Comparison of ENCODE assay signal across 14 cellular contexts in the genomic region with DNA sequence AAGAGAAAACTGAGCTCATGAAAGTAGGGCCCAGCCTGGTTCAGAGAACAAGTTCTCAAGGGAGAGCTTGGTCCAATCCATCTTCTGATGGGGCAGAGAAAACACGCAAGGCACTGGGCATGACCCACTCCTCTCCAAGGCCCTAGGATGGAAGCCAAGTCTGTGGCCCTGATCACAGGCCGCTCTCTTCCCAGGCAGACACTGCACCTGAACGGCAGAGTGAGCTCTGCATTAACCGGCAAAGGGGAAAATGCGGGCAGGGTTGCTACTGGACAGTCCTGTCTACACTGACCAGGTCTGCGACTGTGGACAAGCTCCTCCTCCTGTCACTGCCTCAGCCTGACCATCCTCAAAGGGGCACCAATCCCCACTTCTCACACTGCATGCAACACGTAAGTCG. TPM values are rescaled to one million over a fixed set of nuclear protein-coding genes. Genes with fewer than 3 reads are reported as not detected.
DNase-seq lines count a peak whose midpoint lies in the region; ATAC-seq and TF ChIP-seq lines count a peak whose summit lies in the region.
"Had no signal": no experiment of that assay in that cellular context is flagged by ENCODE, and none has a peak within 500 bp of the region (broad histone marks: within the 10 kb centered on the region; RNA-seq: fewer than 3 reads in every experiment).

No MANE protein-coding gene starts in this region.

- no peak overlapping the region for H2AFZ ChIP-seq in H9 (ENCODE audit: low read length)
- H2AFZ ChIP-seq: PC-9 had no signal

- no peak overlapping the region for H3K23ac ChIP-seq in H9 (ENCODE audit: insufficient read length, low read depth, low read length)

- no peaks in the 10 kb centered on the region for H4K20me1 ChIP-seq in H9 (ENCODE audit: control insufficient read depth, insufficient read depth, insufficient read length)

- no peaks in the 10 kb centered on the region for H3K27me3 ChIP-seq in H9 (ENCODE audit: insufficient read depth, low read length)

- no peak overlapping the region for H2BK120ac ChIP-seq in H9 (ENCODE audit: low read depth, low read length, poor library complexity, severe bottlenecking)

- no peaks in the 10 kb centered on the region for H3K79me2 ChIP-seq in H9 (ENCODE audit: insufficient read depth, low read length)

- no peak overlapping the region for H4K5ac ChIP-seq in H9 (ENCODE audit: insufficient read length, low read depth, low read length)

- no peak overlapping the region for H3T11ph ChIP-seq in H9 (ENCODE audit: low read length)

- CTCF ChIA-PET in activated CD4-positive, alpha-beta T cell treated with anti-CD3 and anti-CD28 coated beads, Interleukin-2, amount 10 ng/mL, durations not matched to agents 7 days and 5 days (lab: Charles Lee), result interaction anchor here (1.0 to 1.8 kb wide), 5 partner anchors 8 to 28 kb away, joined by 3 to 5 read pairs (median 4); no protein-coding TSS in a partner anchor

- H3K4me2 ChIP-seq in H9 (ENCODE audit: insufficient read depth, insufficient read length, low read length), result no peak overlapping the region
- H3K4me2 ChIP-seq: PC-9 had no signal

- H2AK5ac ChIP-seq in H9 (ENCODE audit: insufficient read length, low read length), result no peak overlapping the region

- H3K4ac ChIP-seq in H9 (ENCODE audit: low read depth, low read length), result no peak overlapping the region

- H3K23me2 ChIP-seq in H9 (ENCODE audit: insufficient read length, low read depth, low read length, poor library complexity, severe bottlenecking), result no peaks in the 10 kb centered on the region

- no peaks in the 10 kb centered on the region for H3K9me3 Mint-ChIP-seq in activated T-cell treated with anti-CD3 and anti-CD28 coated beads, Interleukin-2, amount 50 U/mL, for 24 hours
- no peaks in the 10 kb centered on the region for H3K9me3 Mint-ChIP-seq in activated T-cell treated with anti-CD3 and anti-CD28 coated beads, Interleukin-2, amount 50 U/mL, for 72 hours
- H3K9me3 Mint-ChIP-seq in H9, result no peaks in the 10 kb centered on the region
- H3K9me3 Mint-ChIP-seq in glutamatergic neuron (ENCODE audit: unreplicated experiment), result peaks cover 35% of the 10 kb centered on the region
- no peaks in the 10 kb centered on the region for H3K9me3 Mint-ChIP-seq in stimulated activated naive B cell treated with anti-CD40 and anti-IgM and Interleukin-4, amounts not matched to agents 10 μg/mL and 1 μg/mL and 100 μg/mL, for 72 hours
- no peaks in the 10 kb centered on the region for H3K9me3 Mint-ChIP-seq in activated CD4-positive, alpha-beta T cell treated with anti-CD3 and anti-CD28 coated beads, Interleukin-2, amount 10 ng/mL, durations not matched to agents 7 days and 5 days

- H3K9me3 ChIP-seq in H9 (ENCODE audit: control insufficient read depth, low read depth, low read length), result no peaks in the 10 kb centered on the region

- POLR2A ChIA-PET in activated CD4-positive, alpha-beta T cell treated with anti-CD3 and anti-CD28 coated beads, Interleukin-2, amount 10 ng/mL, durations not matched to agents 7 days and 5 days (lab: Charles Lee), result no interaction called here

- no peak overlapping the region for H3K56ac ChIP-seq in H9 (ENCODE audit: insufficient read length, low read depth, low read length)

- peak overlapping the region; percentile 28 for H3K27ac Mint-ChIP-seq in activated T-cell treated with anti-CD3 and anti-CD28 coated beads, Interleukin-2, amount 50 U/mL, for 24 hours
- no peak overlapping the region for H3K27ac Mint-ChIP-seq in activated T-cell treated with anti-CD3 and anti-CD28 coated beads, Interleukin-2, amount 50 U/mL, for 72 hours
- peak overlapping the region in 2 of 3 experiments; percentile 64 to 68; a peak in 2 of 7 replicates for H3K27ac Mint-ChIP-seq in H9
- peak overlapping the region; percentile 85 for H3K27ac Mint-ChIP-seq in glutamatergic neuron (ENCODE audit: unreplicated experiment)
- H3K27ac Mint-ChIP-seq in stimulated activated naive B cell treated with anti-CD40 and anti-IgM and Interleukin-4, amounts not matched to agents 10 μg/mL and 1 μg/mL and 100 μg/mL, for 72 hours, result peak overlapping the region; percentile 74
- H3K27ac Mint-ChIP-seq in activated CD4-positive, alpha-beta T cell treated with anti-CD3 and anti-CD28 coated beads, Interleukin-2, amount 10 ng/mL, durations not matched to agents 7 days and 5 days, result no peak overlapping the region

- H4K8ac ChIP-seq in H9 (replicated peaks; ENCODE audit: insufficient read length, low read depth, low read length), result no peak overlapping the region

- no peak for ATAC-seq in activated T-cell treated with anti-CD3 and anti-CD28 coated beads, Interleukin-2, amount 50 U/mL, for 72 hours (replicated peaks in 1 of 2)
- ATAC-seq in stimulated activated naive B cell treated with anti-CD40 and anti-IgM and Interleukin-4, amounts not matched to agents 10 μg/mL and 1 μg/mL and 100 μg/mL, for 72 hours (replicated peaks), result no peak
- no peak for ATAC-seq in GM19397 (IDR thresholded peaks at IDR 0.05; ENCODE audit: unreplicated experiment)
- ATAC-seq: HCT116 had no signal

- no peak overlapping the region for H3K14ac ChIP-seq in H9 (ENCODE audit: insufficient read depth, low read length)

- no peak overlapping the region for H2BK12ac ChIP-seq in H9 (ENCODE audit: insufficient read length, low read depth, low read length)

- no peak for TF ChIP-seq CTCF in H9 (conservative IDR thresholded peaks at IDR 0.05)
- TF ChIP-seq CTCF in glutamatergic neuron (IDR thresholded peaks at IDR 0.05; ENCODE audit: partially characterized antibody, unreplicated experiment), result no peak

- H3K4me3 Mint-ChIP-seq in activated T-cell treated with anti-CD3 and anti-CD28 coated beads, Interleukin-2, amount 50 U/mL, for 24 hours, result no peak overlapping the region
- no peak overlapping the region for H3K4me3 Mint-ChIP-seq in activated T-cell treated with anti-CD3 and anti-CD28 coated beads, Interleukin-2, amount 50 U/mL, for 72 hours
- H3K4me3 Mint-ChIP-seq in H9, result no peak overlapping the region
- H3K4me3 Mint-ChIP-seq in glutamatergic neuron (ENCODE audit: unreplicated experiment), result no peak overlapping the region
- no peak overlapping the region for H3K4me3 Mint-ChIP-seq in stimulated activated naive B cell treated with anti-CD40 and anti-IgM and Interleukin-4, amounts not matched to agents 10 μg/mL and 1 μg/mL and 100 μg/mL, for 72 hours
- H3K4me3 Mint-ChIP-seq in activated CD4-positive, alpha-beta T cell treated with anti-CD3 and anti-CD28 coated beads, Interleukin-2, amount 10 ng/mL, durations not matched to agents 7 days and 5 days, result no peak overlapping the region

- peaks cover 23% of the 10 kb centered on the region for H3K4me1 Mint-ChIP-seq in activated T-cell treated with anti-CD3 and anti-CD28 coated beads, Interleukin-2, amount 50 U/mL, for 24 hours (ENCODE audit: low read depth)
- peaks cover 29% of the 10 kb centered on the region for H3K4me1 Mint-ChIP-seq in activated T-cell treated with anti-CD3 and anti-CD28 coated beads, Interleukin-2, amount 50 U/mL, for 72 hours (ENCODE audit: low read depth)
- 0 out of 4 replicates have a peak, but pooled peaks cover 2 to 6% of the 10 kb centered on the region in 2 experiments for H3K4me1 Mint-ChIP-seq in H9
- H3K4me1 Mint-ChIP-seq in glutamatergic neuron (ENCODE audit: low read depth, unreplicated experiment), result peaks cover 32% of the 10 kb centered on the region
- peaks cover 51 to 59% of the 10 kb centered on the region in 2 donors for H3K4me1 Mint-ChIP-seq in stimulated activated naive B cell treated with anti-CD40 and anti-IgM and Interleukin-4, amounts not matched to agents 10 μg/mL and 1 μg/mL and 100 μg/mL, for 72 hours
- peaks cover 20% of the 10 kb centered on the region for H3K4me1 Mint-ChIP-seq in activated CD4-positive, alpha-beta T cell treated with anti-CD3 and anti-CD28 coated beads, Interleukin-2, amount 10 ng/mL, durations not matched to agents 7 days and 5 days

- H3K4me1 ChIP-seq in H9 (ENCODE audit: insufficient read depth, low read length), result no peaks in the 10 kb centered on the region

- no CpG with 5 or more reads among the region's 8 CpGs for WGBS in H9 (ENCODE audit: extremely low coverage, insufficient read length, low lambda C conversion rate)

- no peaks in the 10 kb centered on the region for H3K27me3 Mint-ChIP-seq in activated T-cell treated with anti-CD3 and anti-CD28 coated beads, Interleukin-2, amount 50 U/mL, for 24 hours
- no peaks in the 10 kb centered on the region for H3K27me3 Mint-ChIP-seq in activated T-cell treated with anti-CD3 and anti-CD28 coated beads, Interleukin-2, amount 50 U/mL, for 72 hours (ENCODE audit: low read depth)
- no peaks in the 10 kb centered on the region; the same call in 1 of the 2 replicates for H3K27me3 Mint-ChIP-seq in H9 (ENCODE audit: low read depth)
- peaks cover 29% of the 10 kb centered on the region for H3K27me3 Mint-ChIP-seq in glutamatergic neuron (ENCODE audit: unreplicated experiment)
- H3K27me3 Mint-ChIP-seq in stimulated activated naive B cell treated with anti-CD40 and anti-IgM and Interleukin-4, amounts not matched to agents 10 μg/mL and 1 μg/mL and 100 μg/mL, for 72 hours, result no peaks in the 10 kb centered on the region
- no peaks in the 10 kb centered on the region for H3K27me3 Mint-ChIP-seq in activated CD4-positive, alpha-beta T cell treated with anti-CD3 and anti-CD28 coated beads, Interleukin-2, amount 10 ng/mL, durations not matched to agents 7 days and 5 days

- no peak overlapping the region for H3K27ac ChIP-seq in H9 (ENCODE audit: insufficient read length, low read depth, low read length)
- H3K27ac ChIP-seq: PC-9 had no signal

- no peak overlapping the region for H3K18ac ChIP-seq in H9 (ENCODE audit: insufficient read length, low read depth, low read length)

- no peak overlapping the region for H3K9ac ChIP-seq in H9 (ENCODE audit: extremely low read depth, insufficient read length, low read length)

- no peak overlapping the region for H2BK5ac ChIP-seq in H9 (ENCODE audit: insufficient read length, low read length)

- H2BK15ac ChIP-seq in H9 (ENCODE audit: low read depth, low read length), result no peak overlapping the region

- H3K79me1 ChIP-seq in H9 (ENCODE audit: insufficient read depth, low read depth, low read length, poor library complexity, severe bottlenecking), result no peaks in the 10 kb centered on the region

- no peak for DNase-seq in activated T-cell treated with anti-CD3 and anti-CD28 coated beads, Interleukin-2, amount 50 U/mL, for 24 hours
- no peak for DNase-seq in activated T-cell treated with anti-CD3 and anti-CD28 coated beads, Interleukin-2, amount 50 U/mL, for 72 hours
- DNase-seq in H9, result no peak
- no peak for DNase-seq in glutamatergic neuron
- no peak for DNase-seq in stimulated activated naive B cell treated with anti-CD40 and anti-IgM and Interleukin-4, amounts not matched to agents 10 μg/mL and 1 μg/mL and 100 μg/mL, for 72 hours
- DNase-seq in NCI-H774 (lab: John Stamatoyannopoulos, UW), result no peak
- DNase-seq in activated CD4-positive, alpha-beta T cell treated with anti-CD3 and anti-CD28 coated beads, Interleukin-2, amount 10 ng/mL, durations not matched to agents 7 days and 5 days, result no peak
- DNase-seq: DMS79, NCI-H146, NCI-H69, SHP77 treated with DMSO at 0.1 percent for 48 hours had no signal

- no peak overlapping the region for H4K91ac ChIP-seq in H9 (ENCODE audit: insufficient read length, low read depth, low read length)

- peaks cover 81% of the 10 kb centered on the region for H3K36me3 Mint-ChIP-seq in activated T-cell treated with anti-CD3 and anti-CD28 coated beads, Interleukin-2, amount 50 U/mL, for 24 hours (ENCODE audit: low read depth)
- H3K36me3 Mint-ChIP-seq in activated T-cell treated with anti-CD3 and anti-CD28 coated beads, Interleukin-2, amount 50 U/mL, for 72 hours (ENCODE audit: insufficient read depth in 2 of 2), result peaks cover 4 to 18% of the 10 kb centered on the region in 2 donors
- H3K36me3 Mint-ChIP-seq in H9 (ENCODE audit: insufficient read depth in 1 of 3, low read depth in 3 of 3) (peaks cover 21 to 57% (median 52%) of the 10 kb centered on the region in 3 experiments), glutamatergic neuron (ENCODE audit: unreplicated experiment) (peaks cover 23% of the 10 kb centered on the region)
- peaks cover 50 to 69% of the 10 kb centered on the region in 2 donors for H3K36me3 Mint-ChIP-seq in stimulated activated naive B cell treated with anti-CD40 and anti-IgM and Interleukin-4, amounts not matched to agents 10 μg/mL and 1 μg/mL and 100 μg/mL, for 72 hours
- H3K36me3 Mint-ChIP-seq in activated CD4-positive, alpha-beta T cell treated with anti-CD3 and anti-CD28 coated beads, Interleukin-2, amount 10 ng/mL, durations not matched to agents 7 days and 5 days (ENCODE audit: low read depth), result peaks cover 55% of the 10 kb centered on the region

- no peak overlapping the region for H2BK20ac ChIP-seq in H9 (ENCODE audit: low read depth, low read length, poor library complexity, severe bottlenecking)

RNA-seq across cellular contexts. Expression of gene SGSM3, which starts 49.3 kb away (rescaled TPM):
- 10 to 100 TPM; 47.1 to 55.8 TPM for total RNA-seq in activated T-cell treated with anti-CD3 and anti-CD28 coated beads, Interleukin-2, amount 50 U/mL, for 72 hours
- 70.7 and 77.5 TPM in 2 replicates for total RNA-seq in H9 (2021)
- 105 TPM for total RNA-seq in glutamatergic neuron (ENCODE audit: unreplicated experiment)
- total RNA-seq in activated CD4-positive, alpha-beta T cell treated with anti-CD3 and anti-CD28 coated beads, Interleukin-2, amount 10 ng/mL, durations not matched to agents 7 days and 5 days, result 10 to 100 TPM; 79.6 to 92.4 TPM

Comparison
In these comparisons a context has a peak if more than half of its experiments do, and no peak if none do; other contexts are left out.
1. H3K27ac Mint-ChIP-seq: peak in activated T-cell treated with anti-CD3 and anti-CD28 coated beads, Interleukin-2, amount 50 U/mL, for 24 hours (single experiment), H9 (2 of 3), glutamatergic neuron (single experiment) and stimulated activated naive B cell treated with anti-CD40 and anti-IgM and Interleukin-4, amounts not matched to agents 10 μg/mL and 1 μg/mL and 100 μg/mL, for 72 hours (single experiment); none in activated T-cell treated with anti-CD3 and anti-CD28 coated beads, Interleukin-2, amount 50 U/mL, for 72 hours (single experiment) and activated CD4-positive, alpha-beta T cell treated with anti-CD3 and anti-CD28 coated beads, Interleukin-2, amount 10 ng/mL, durations not matched to agents 7 days and 5 days (single experiment).